In genomic region chr2:47520825-47521665, GRCh38 we compare ENCODE assay signal across 8 cellular contexts.
DNase-seq lines count a peak whose midpoint lies in the region; ATAC-seq and TF ChIP-seq lines count a peak whose summit lies in the region.

No MANE protein-coding gene starts in this region.

- in situ Hi-C loops in astrocyte of the cerebellum (cut with HindIII; ENCODE audit: low sequenced_read_pairs) = no loop called here

- no peak overlapping the region for H3K9ac ChIP-seq in iPS-20b (ENCODE audit: low read depth, low read length)

- no peak overlapping the region for H3K27ac ChIP-seq in iPS-20b (ENCODE audit: low read length)

- no peaks in the 10 kb centered on the region for H3K9me3 ChIP-seq in iPS-20b (ENCODE audit: insufficient read depth, low read depth, low read length)

- peaks cover 30% of the 10 kb centered on the region for H3K27me3 ChIP-seq in iPS-20b (ENCODE audit: insufficient read depth, low read length)

- peaks cover 2% of the 10 kb centered on the region; the same call in 1 of the 2 replicates for H3K4me1 ChIP-seq in iPS-20b (ENCODE audit: insufficient read depth, low read length)

- no peaks in the 10 kb centered on the region for H3K36me3 ChIP-seq in iPS-20b (ENCODE audit: insufficient read depth, low read depth, low read length)

- peak; percentile 73 for ATAC-seq in HG02610 (IDR thresholded peaks at IDR 0.05; ENCODE audit: unreplicated experiment)

- H3K4me3 ChIP-seq in GM12865 (ENCODE audit: low read depth, low read length) (peak overlapping the region; percentile 55), astrocyte of the cerebellum (ENCODE audit: low read depth, low read length) (peak overlapping the region; percentile 34), iPS-20b (ENCODE audit: low read length) (peak overlapping the region; percentile 52; the same call in 1 of the 2 replicates)

- DNase-seq in GM12865 (ENCODE audit: low read depth) (peak; percentile 94), NCI-H1417 (lab: John Stamatoyannopoulos, UW) (peak; percentile 40 to 97 (median 94)), T-helper 22 cell (ENCODE audit: low read depth) (peak; percentile 42), astrocyte of the cerebellum (ENCODE audit: low read depth) (no peak), HuH-7 (ENCODE audit: low spot score) (no peak)
- DNase-seq in stimulated activated CD4-positive, alpha-beta T cell treated with anti-CD3 and anti-CD28 coated beads, Interleukin-2, amount 100 ng/mL, for 24 hours = peak; percentile 68 to 75

- TF ChIP-seq CTCF in GM12865 (IDR thresholded peaks at IDR 0.05; ENCODE audit: insufficient read depth, low read depth, low read length, missing control alignments) = peak; percentile 61
- peak; percentile 34 for TF ChIP-seq CTCF in astrocyte of the cerebellum (IDR thresholded peaks at IDR 0.05; ENCODE audit: low read depth, low read length, missing control alignments)

Comparison
In these comparisons a context has a peak if more than half of its experiments do, and no peak if none do; other contexts are left out.
1. DNase-seq: peak in GM12865 (single experiment), NCI-H1417 (3 of 3), T-helper 22 cell (single experiment) and stimulated activated CD4-positive, alpha-beta T cell treated with anti-CD3 and anti-CD28 coated beads, Interleukin-2, amount 100 ng/mL, for 24 hours (2 of 2); none in astrocyte of the cerebellum (single experiment) and HuH-7 (single experiment).
2. Peak in every context shown above with its lines, with median percentiles within 50 percentile points of each other: H3K4me3 ChIP-seq.